In the genomic region with DNA sequence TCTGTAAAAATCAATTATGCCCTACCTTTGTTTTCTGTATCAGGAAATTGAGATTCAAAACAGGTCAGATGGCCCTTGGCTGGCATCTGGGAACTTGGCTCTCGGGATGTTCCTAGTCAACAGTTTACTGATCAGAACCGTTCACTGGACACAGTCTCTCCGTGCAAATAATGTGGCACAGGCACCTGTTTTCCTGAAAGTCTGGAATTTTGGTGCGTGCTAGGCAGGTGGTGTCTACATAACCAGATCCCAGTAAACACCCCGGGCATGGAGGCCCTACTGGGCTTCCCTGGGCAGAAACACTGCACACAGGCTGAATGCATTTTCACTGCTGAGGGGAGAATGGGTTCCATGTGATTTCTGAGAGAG, we compare ENCODE assay signal across 1 cellular context.
TF ChIP-seq lines count a peak whose summit lies in the region.

No MANE protein-coding gene starts in this region.

TF ChIP-seq in HEK293T, 16 proteins besides CTCF, POLR2A, EP300 and RAD21 (continued from another document):
- TF ChIP-seq CTBP1 (IDR thresholded peaks at IDR 0.05; ENCODE audit: borderline replicate concordance) (no peak), LEF1 (IDR thresholded peaks at IDR 0.05; ENCODE audit: borderline replicate concordance) (no peak), SUZ12 (IDR thresholded peaks at IDR 0.05) (no peak), ARNT (IDR thresholded peaks at IDR 0.05) (no peak)
TF ChIP-seq in HEK293T: peak in this region for 0.
